29 cellular contexts compared by ENCODE assay signal in the genomic region with DNA sequence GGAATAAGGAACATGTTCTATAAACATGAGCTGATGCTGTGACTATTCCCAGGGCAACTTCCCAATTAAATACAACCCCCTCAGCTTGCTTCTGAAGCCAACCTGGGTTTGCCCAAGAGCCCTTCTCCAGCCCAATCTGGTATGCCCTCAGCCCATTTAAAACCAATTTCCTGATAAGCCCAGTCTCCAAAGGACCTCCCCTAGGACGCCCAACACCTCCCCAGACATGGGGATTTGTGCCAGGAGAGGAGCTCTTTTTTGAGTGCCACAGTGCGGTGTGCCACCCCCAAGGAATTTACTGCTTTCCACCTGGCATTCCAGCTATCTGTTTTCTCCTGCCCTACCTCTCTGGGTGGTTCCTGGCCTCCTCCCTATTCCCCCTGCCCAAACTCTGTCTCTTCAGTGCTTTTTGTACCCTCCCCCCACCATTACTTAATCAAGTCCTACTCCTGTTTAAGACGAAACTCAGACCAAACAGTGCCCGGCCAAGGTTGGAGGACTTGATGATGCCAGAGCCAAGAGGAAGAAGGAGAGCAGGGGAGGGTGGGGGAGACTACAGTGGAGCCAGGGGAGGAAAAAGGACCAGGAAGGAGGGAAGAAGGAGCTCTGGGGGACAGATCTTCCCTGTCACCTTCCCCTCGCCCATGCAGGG. TPM values are rescaled to one million over a fixed set of nuclear protein-coding genes. Genes with fewer than 3 reads are reported as not detected.
"Had no signal": no experiment of that assay in that cellular context is flagged by ENCODE, and none has a peak within 500 bp of the region (broad histone marks: within the 10 kb centered on the region; RNA-seq: fewer than 3 reads in every experiment).

No MANE protein-coding gene starts in this region.

- DNase-seq: colonic mucosa; dermis blood vessel endothelial cell; effector memory CD4-positive, alpha-beta T cell; foreskin keratinocyte; glutamatergic neuron; heart right ventricle; hippocampal formation; left cardiac atrium; left ventricle myocardium inferior; mesendoderm; midbrain; naive thymus-derived CD4-positive, alpha-beta T cell; stimulated activated CD4-positive, alpha-beta T cell treated with anti-CD3 and anti-CD28 coated beads, Interleukin-12 subunit alpha, Interleukin-12 subunit beta, amount 100 ng/mL, for 4 hours; stimulated activated CD4-positive, alpha-beta T cell treated with anti-CD3 and anti-CD28 coated beads, Interleukin-1b, Interleukin-23, amount 100 ng/mL, for 48 hours; stimulated activated CD4-positive, alpha-beta T cell treated with anti-CD3 and anti-CD28 coated beads, Interleukin-4, amount 100 ng/mL, for 24 hours; stimulated activated naive CD4-positive, alpha-beta T cell treated with Interleukin-2 at 50 U/mL for 16 hours; stomach; uterus had no signal

- H3K4me1 ChIP-seq: colonic mucosa, esophagus muscularis mucosa, foreskin keratinocyte, heart right ventricle, left ventricle myocardium inferior, parathyroid adenoma, right atrium auricular region, thyroid gland, uterus had no signal

- H3K4me3 ChIP-seq: colonic mucosa, esophagus muscularis mucosa, heart right ventricle, left ventricle myocardium inferior, right atrium auricular region, smooth muscle cell, stomach, thyroid gland, uterus had no signal

- H3K36me3 Mint-ChIP-seq: naive thymus-derived CD4-positive, alpha-beta T cell; stimulated activated effector memory CD8-positive, alpha-beta T cell treated with anti-CD3 and anti-CD28 coated beads, Interleukin-12 subunit alpha, Interleukin-12 subunit beta, amount 100 ng/mL, for 72 hours; type B pancreatic cell had no signal

- H3K9me3 ChIP-seq: colonic mucosa, esophagus muscularis mucosa, heart right ventricle, left ventricle myocardium inferior, right atrium auricular region, stomach, thyroid gland, uterus had no signal

- H3K4me2 ChIP-seq: smooth muscle cell had no signal

- H3K36me3 ChIP-seq: colonic mucosa, esophagus muscularis mucosa, heart right ventricle, left ventricle myocardium inferior, right atrium auricular region, stomach, thyroid gland, uterus had no signal

- H3K9me3 Mint-ChIP-seq: central memory CD8-positive, alpha-beta T cell; naive thymus-derived CD4-positive, alpha-beta T cell; stimulated activated effector memory CD8-positive, alpha-beta T cell treated with anti-CD3 and anti-CD28 coated beads, Interleukin-12 subunit alpha, Interleukin-12 subunit beta, amount 100 ng/mL, for 72 hours; type B pancreatic cell had no signal

- H3K27ac ChIP-seq: colonic mucosa, esophagus muscularis mucosa, foreskin keratinocyte, heart right ventricle, left ventricle myocardium inferior, parathyroid adenoma, right atrium auricular region, stomach, thyroid gland, uterus had no signal

- H3K4me1 Mint-ChIP-seq: central memory CD8-positive, alpha-beta T cell; naive thymus-derived CD4-positive, alpha-beta T cell; stimulated activated effector memory CD8-positive, alpha-beta T cell treated with anti-CD3 and anti-CD28 coated beads, Interleukin-12 subunit alpha, Interleukin-12 subunit beta, amount 100 ng/mL, for 72 hours had no signal

- H3K27ac Mint-ChIP-seq: naive thymus-derived CD4-positive, alpha-beta T cell; progenitor cell of endocrine pancreas; stimulated activated effector memory CD8-positive, alpha-beta T cell treated with anti-CD3 and anti-CD28 coated beads, Interleukin-12 subunit alpha, Interleukin-12 subunit beta, amount 100 ng/mL, for 72 hours; type B pancreatic cell had no signal

- H3K9ac ChIP-seq: parathyroid adenoma had no signal

- H3K79me2 ChIP-seq: parathyroid adenoma had no signal

- H3K27me3 ChIP-seq: colonic mucosa, foreskin keratinocyte, right atrium auricular region, thyroid gland, uterus had no signal

- H2AFZ ChIP-seq: parathyroid adenoma had no signal

- ATAC-seq: foreskin keratinocyte; heart right ventricle; left cardiac atrium; naive thymus-derived CD4-positive, alpha-beta T cell; sciatic nerve; stimulated activated effector memory CD8-positive, alpha-beta T cell treated with anti-CD3 and anti-CD28 coated beads, Interleukin-12 subunit alpha, Interleukin-12 subunit beta, amount 100 ng/mL, for 72 hours had no signal

- H3K4me3 Mint-ChIP-seq: central memory CD8-positive, alpha-beta T cell; naive thymus-derived CD4-positive, alpha-beta T cell; stimulated activated effector memory CD8-positive, alpha-beta T cell treated with anti-CD3 and anti-CD28 coated beads, Interleukin-12 subunit alpha, Interleukin-12 subunit beta, amount 100 ng/mL, for 72 hours; type B pancreatic cell had no signal

RNA-seq across cellular contexts. Expression of a gene that starts 11.4 kb away (rescaled TPM):
- total RNA-seq: fibroblast of lung had no signal

RNA-seq across cellular contexts. Expression of a gene that starts 37.6 kb away (rescaled TPM):
- total RNA-seq: stomach had no signal
